19 cellular contexts compared by ENCODE assay signal in genomic region chr7:108054537-108054936, GRCh38. TPM values are rescaled to one million over a fixed set of nuclear protein-coding genes. Genes with fewer than 3 reads are reported as not detected.
"Had no signal": no experiment of that assay in that cellular context is flagged by ENCODE, and none has a peak within 500 bp of the region (broad histone marks: within the 10 kb centered on the region; RNA-seq: fewer than 3 reads in every experiment).

No MANE protein-coding gene starts in this region.

- H3K4me1 ChIP-seq: colonic mucosa had no signal

- H3K4me1 Mint-ChIP-seq: natural killer cell had no signal

- DNase-seq: colonic mucosa; dermis blood vessel endothelial cell; erythroblast; heart left ventricle; hippocampal formation; mammary epithelial cell; natural killer cell; posterior cingulate gyrus; right cardiac atrium; small intestine; stimulated activated CD4-positive, alpha-beta T cell treated with anti-CD3 and anti-CD28 coated beads, Interleukin-12 subunit alpha, Interleukin-12 subunit beta, amount 100 ng/mL, for 4 hours; stimulated activated naive CD4-positive, alpha-beta T cell; stomach; substantia nigra; transverse colon had no signal

- H3K9me3 ChIP-seq: colonic mucosa, heart left ventricle, stomach, thoracic aorta, transverse colon had no signal

- ATAC-seq: heart left ventricle, left lobe of liver, natural killer cell, right cardiac atrium had no signal

- H3K36me3 Mint-ChIP-seq: natural killer cell had no signal

- H3K27me3 ChIP-seq: colonic mucosa, heart left ventricle, stomach, transverse colon had no signal

- H3K4me3 Mint-ChIP-seq: natural killer cell, neural crest cell had no signal

- H3K4me3 ChIP-seq: colonic mucosa, heart left ventricle, stomach, thoracic aorta, transverse colon had no signal

- H3K36me3 ChIP-seq: colonic mucosa, heart left ventricle, stomach, thoracic aorta, transverse colon had no signal

- H3K9me3 Mint-ChIP-seq: natural killer cell, neural crest cell had no signal

- H3K27ac Mint-ChIP-seq: natural killer cell had no signal

- FAIRE-seq: frontal cortex, small intestine had no signal

RNA-seq across cellular contexts. Expression of gene LAMB1, which starts 51.6 kb away (rescaled TPM):
- total RNA-seq: natural killer cell had no signal
